Comparison of ENCODE assay signal across 29 cellular contexts in genomic region chr21:15410853-15411252, GRCh38.
"Had no signal": no experiment of that assay in that cellular context is flagged by ENCODE, and none has a peak within 500 bp of the region (broad histone marks: within the 10 kb centered on the region; RNA-seq: fewer than 3 reads in every experiment).

No MANE protein-coding gene starts in this region.

- H3K4me3 Mint-ChIP-seq: dendritic cell treated with granulocyte-macrophage colony-stimulating factor and Interleukin-4, amounts not matched to agents 40 ng/mL and 50 ng/mL, for 4 days; effector memory CD8-positive, alpha-beta T cell; endodermal cell had no signal

- H3K27ac ChIP-seq: colonic mucosa, coronary artery, dorsolateral prefrontal cortex, epithelial cell of prostate, esophagus muscularis mucosa, esophagus squamous epithelium, foreskin keratinocyte, gastrocnemius medialis, gastroesophageal sphincter, heart left ventricle, heart right ventricle had no signal

- H3K36me3 ChIP-seq: colonic mucosa, esophagus muscularis mucosa, esophagus squamous epithelium, gastrocnemius medialis, gastroesophageal sphincter, heart left ventricle, heart right ventricle had no signal

- H3K27me3 ChIP-seq: colonic mucosa, dorsolateral prefrontal cortex, esophagus muscularis mucosa, esophagus squamous epithelium, foreskin keratinocyte, gastrocnemius medialis, gastroesophageal sphincter, heart left ventricle, heart right ventricle had no signal

- ATAC-seq: effector memory CD8-positive, alpha-beta T cell; esophagus mucosa; foreskin keratinocyte; gastrocnemius medialis; gastroesophageal sphincter; heart left ventricle; heart right ventricle had no signal

- FAIRE-seq: colon, endometrium, endothelial cell of umbilical vein, frontal cortex had no signal

- H3K4me1 ChIP-seq: colonic mucosa, esophagus squamous epithelium, gastroesophageal sphincter had no signal

- H3K4me3 ChIP-seq: colonic mucosa, coronary artery, dorsolateral prefrontal cortex, esophagus muscularis mucosa, esophagus squamous epithelium, gastrocnemius medialis, gastroesophageal sphincter, heart left ventricle, heart right ventricle had no signal

- DNase-seq: colonic mucosa; cortex of kidney; dermis blood vessel endothelial cell; dorsolateral prefrontal cortex; effector CD4-positive, alpha-beta T cell; effector CD8-positive, alpha-beta T cell; effector memory CD4-positive, alpha-beta T cell; effector memory CD8-positive, alpha-beta T cell; endodermal cell; erythroblast; esophagus squamous epithelium; foreskin fibroblast; foreskin keratinocyte; foreskin melanocyte; gastrocnemius medialis; glutamatergic neuron; head of caudate nucleus; heart left ventricle; heart right ventricle had no signal

- H3K9me3 ChIP-seq: colonic mucosa, esophagus muscularis mucosa, esophagus squamous epithelium, gastrocnemius medialis, gastroesophageal sphincter, heart left ventricle had no signal

- H3K27me3 Mint-ChIP-seq: dendritic cell treated with granulocyte-macrophage colony-stimulating factor and Interleukin-4, amounts not matched to agents 40 ng/mL and 50 ng/mL, for 4 days; effector memory CD8-positive, alpha-beta T cell had no signal

- H3K27ac Mint-ChIP-seq: dendritic cell treated with granulocyte-macrophage colony-stimulating factor and Interleukin-4, amounts not matched to agents 40 ng/mL and 50 ng/mL, for 4 days; effector memory CD8-positive, alpha-beta T cell; endodermal cell had no signal
